1 cellular context compared by ENCODE assay signal in genomic region chr5:172145870-172146747, GRCh38.
TF ChIP-seq lines count a peak whose summit lies in the region.

No MANE protein-coding gene starts in this region.

TF ChIP-seq in IMR-90, 13 proteins besides CTCF, POLR2A, EP300 and RAD21:
- TF ChIP-seq RFX5 (IDR thresholded peaks at IDR 0.05; ENCODE audit: low read depth, low read length) (no peak), USF2 (IDR thresholded peaks at IDR 0.05; ENCODE audit: low read depth, low read length) (no peak), NFE2L2 (IDR thresholded peaks at IDR 0.05; ENCODE audit: low read depth, low read length) (no peak), ELK1 (IDR thresholded peaks at IDR 0.05; ENCODE audit: borderline replicate concordance, low read depth, low read length) (no peak), FOS (IDR thresholded peaks at IDR 0.05; ENCODE audit: low read depth, low read length) (no peak), BHLHE40 (IDR thresholded peaks at IDR 0.05; ENCODE audit: low read depth, low read length) (no peak), CHD1 (IDR thresholded peaks at IDR 0.05; ENCODE audit: low read depth, low read length) (no peak), MAZ (IDR thresholded peaks at IDR 0.05; ENCODE audit: borderline replicate concordance, low read depth, low read length) (no peak), MAFK (IDR thresholded peaks at IDR 0.05; ENCODE audit: low read depth, low read length) (no peak), MXI1 (IDR thresholded peaks at IDR 0.05; ENCODE audit: borderline replicate concordance, low read depth, low read length) (no peak), CEBPB (IDR thresholded peaks at IDR 0.05; ENCODE audit: low read depth, low read length) (no peak), RCOR1 (IDR thresholded peaks at IDR 0.05; ENCODE audit: insufficient replicate concordance, low read length) (no peak), SMC3 (IDR thresholded peaks at IDR 0.05; ENCODE audit: low read depth, low read length) (no peak)
